Comparison of ENCODE assay signal across 1 cellular context in genomic region chr9:113056191-113057106, GRCh38.
TF ChIP-seq lines count a peak whose summit lies in the region.

Gene ZFP37 (minus strand): TSS chr9:113056724. CDS start chr9:113056688, 36 bp downstream.

TF ChIP-seq in HepG2, 621 proteins besides CTCF, POLR2A, EP300 and RAD21 (continued from another document and continues in another):
- TF ChIP-seq KMT2A (CRISPR knock-in tag; IDR thresholded peaks at IDR 0.05), result peak; percentile 75; the same call in 1 of the 2 replicates
- TF ChIP-seq STAG1 (CRISPR knock-in tag; IDR thresholded peaks at IDR 0.05), result no peak
- no peak for TF ChIP-seq MBD4 (IDR thresholded peaks at IDR 0.05; ENCODE audit: borderline replicate concordance, low read length)
- TF ChIP-seq HOXD1 (CRISPR knock-in tag; IDR thresholded peaks at IDR 0.05), result no peak
- peak; percentile 82 for TF ChIP-seq ZFY (CRISPR knock-in tag; IDR thresholded peaks at IDR 0.05)
- peak; percentile 92 for TF ChIP-seq CREM (IDR thresholded peaks at IDR 0.05)
- TF ChIP-seq CREM (CRISPR knock-in tag; IDR thresholded peaks at IDR 0.05), result no peak
- TF ChIP-seq ISX (CRISPR knock-in tag; conservative IDR thresholded peaks at IDR 0.05), result 0 out of 2 replicates have a peak, but pooled peaks have one; percentile 40
- TF ChIP-seq IRX3 (CRISPR knock-in tag; IDR thresholded peaks at IDR 0.05; ENCODE audit: borderline replicate concordance, low read depth), result no peak
- no peak for TF ChIP-seq GZF1 (CRISPR knock-in tag; IDR thresholded peaks at IDR 0.05)
- no peak for TF ChIP-seq NR2F6 (IDR thresholded peaks at IDR 0.05)
- peak; percentile 24; the same call in 1 of the 2 replicates for TF ChIP-seq NR2F6 (CRISPR knock-in tag; IDR thresholded peaks at IDR 0.05)
- TF ChIP-seq EEA1 (CRISPR knock-in tag; IDR thresholded peaks at IDR 0.05; ENCODE audit: borderline replicate concordance), result no peak
- no peak for TF ChIP-seq ZNF496 (CRISPR knock-in tag; IDR thresholded peaks at IDR 0.05; ENCODE audit: insufficient replicate concordance)
- no peak for TF ChIP-seq ZNF879 (CRISPR knock-in tag; IDR thresholded peaks at IDR 0.05)
- no peak for TF ChIP-seq ZNF318 (CRISPR knock-in tag; IDR thresholded peaks at IDR 0.05)
- no peak for TF ChIP-seq CHD2 (IDR thresholded peaks at IDR 0.05; ENCODE audit: low read depth, low read length)
- TF ChIP-seq AHR (CRISPR knock-in tag; IDR thresholded peaks at IDR 0.05), result no peak
- no peak; the same call in 1 of the 2 replicates for TF ChIP-seq KLF15 (CRISPR knock-in tag; IDR thresholded peaks at IDR 0.05; ENCODE audit: borderline replicate concordance)
- TF ChIP-seq ZNF142 (CRISPR knock-in tag; IDR thresholded peaks at IDR 0.05), result peak; percentile 55; the same call in 1 of the 2 replicates
- no peak for TF ChIP-seq ZSCAN12 (CRISPR knock-in tag; IDR thresholded peaks at IDR 0.05)
- no peak for TF ChIP-seq FOXM1 (CRISPR knock-in tag; IDR thresholded peaks at IDR 0.05)
- TF ChIP-seq PHF20 (CRISPR knock-in tag; IDR thresholded peaks at IDR 0.05), result peak; percentile 86
- TF ChIP-seq, protein P1, sequence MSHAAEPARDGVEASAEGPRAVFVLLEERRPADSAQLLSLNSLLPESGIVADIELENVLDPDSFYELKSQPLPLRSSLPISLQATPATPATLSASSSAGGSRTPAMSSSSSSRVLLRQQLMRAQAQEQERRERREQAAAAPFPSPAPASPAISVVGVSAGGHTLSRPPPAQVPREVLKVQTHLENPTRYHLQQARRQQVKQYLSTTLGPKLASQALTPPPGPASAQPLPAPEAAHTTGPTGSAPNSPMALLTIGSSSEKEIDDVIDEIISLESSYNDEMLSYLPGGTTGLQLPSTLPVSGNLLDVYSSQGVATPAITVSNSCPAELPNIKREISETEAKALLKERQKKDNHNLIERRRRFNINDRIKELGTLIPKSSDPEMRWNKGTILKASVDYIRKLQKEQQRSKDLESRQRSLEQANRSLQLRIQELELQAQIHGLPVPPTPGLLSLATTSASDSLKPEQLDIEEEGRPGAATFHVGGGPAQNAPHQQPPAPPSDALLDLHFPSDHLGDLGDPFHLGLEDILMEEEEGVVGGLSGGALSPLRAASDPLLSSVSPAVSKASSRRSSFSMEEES (CRISPR knock-in tag; IDR thresholded peaks at IDR 0.05), result no peak
- TF ChIP-seq, protein P2, sequence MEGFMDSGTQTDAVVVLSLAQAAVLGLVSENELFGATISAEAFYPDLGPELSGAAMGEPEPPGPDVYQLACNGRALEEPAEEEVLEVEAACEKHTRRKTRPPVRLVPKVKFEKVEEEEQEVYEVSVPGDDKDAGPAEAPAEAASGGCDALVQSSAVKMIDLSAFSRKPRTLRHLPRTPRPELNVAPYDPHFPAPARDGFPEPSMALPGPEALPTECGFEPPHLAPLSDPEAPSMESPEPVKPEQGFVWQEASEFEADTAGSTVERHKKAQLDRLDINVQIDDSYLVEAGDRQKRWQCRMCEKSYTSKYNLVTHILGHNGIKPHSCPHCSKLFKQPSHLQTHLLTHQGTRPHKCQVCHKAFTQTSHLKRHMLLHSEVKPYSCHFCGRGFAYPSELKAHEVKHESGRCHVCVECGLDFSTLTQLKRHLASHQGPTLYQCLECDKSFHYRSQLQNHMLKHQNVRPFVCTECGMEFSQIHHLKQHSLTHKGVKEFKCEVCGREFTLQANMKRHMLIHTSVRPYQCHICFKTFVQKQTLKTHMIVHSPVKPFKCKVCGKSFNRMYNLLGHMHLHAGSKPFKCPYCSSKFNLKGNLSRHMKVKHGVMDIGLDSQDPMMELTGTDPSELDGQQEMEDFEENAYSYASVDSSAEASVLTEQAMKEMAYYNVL (CRISPR knock-in tag; IDR thresholded peaks at IDR 0.05; ENCODE audit: borderline replicate concordance), result no peak; the same call in 1 of the 2 replicates
- no peak for TF ChIP-seq MAFK (conservative IDR thresholded peaks at IDR 0.05 in 1 of 2, IDR thresholded peaks at IDR 0.05 in 1 of 2; ENCODE audit: low read length in 2 of 2)
- TF ChIP-seq GABPB1 (CRISPR knock-in tag; IDR thresholded peaks at IDR 0.05), result peak; percentile 97
- peak; percentile 95 for TF ChIP-seq HOXA3 (CRISPR knock-in tag; IDR thresholded peaks at IDR 0.05)
- TF ChIP-seq ZNF704 (CRISPR knock-in tag; IDR thresholded peaks at IDR 0.05; ENCODE audit: borderline replicate concordance), result no peak
- TF ChIP-seq NR2C2 (CRISPR knock-in tag; IDR thresholded peaks at IDR 0.05; ENCODE audit: borderline replicate concordance), result peak; percentile 86
- TF ChIP-seq ZBTB7B (CRISPR knock-in tag; IDR thresholded peaks at IDR 0.05), result no peak; the same call in 1 of the 2 replicates
- TF ChIP-seq DPF2 (CRISPR knock-in tag; IDR thresholded peaks at IDR 0.05; ENCODE audit: borderline replicate concordance, low read depth), result no peak
- TF ChIP-seq, protein P3, sequence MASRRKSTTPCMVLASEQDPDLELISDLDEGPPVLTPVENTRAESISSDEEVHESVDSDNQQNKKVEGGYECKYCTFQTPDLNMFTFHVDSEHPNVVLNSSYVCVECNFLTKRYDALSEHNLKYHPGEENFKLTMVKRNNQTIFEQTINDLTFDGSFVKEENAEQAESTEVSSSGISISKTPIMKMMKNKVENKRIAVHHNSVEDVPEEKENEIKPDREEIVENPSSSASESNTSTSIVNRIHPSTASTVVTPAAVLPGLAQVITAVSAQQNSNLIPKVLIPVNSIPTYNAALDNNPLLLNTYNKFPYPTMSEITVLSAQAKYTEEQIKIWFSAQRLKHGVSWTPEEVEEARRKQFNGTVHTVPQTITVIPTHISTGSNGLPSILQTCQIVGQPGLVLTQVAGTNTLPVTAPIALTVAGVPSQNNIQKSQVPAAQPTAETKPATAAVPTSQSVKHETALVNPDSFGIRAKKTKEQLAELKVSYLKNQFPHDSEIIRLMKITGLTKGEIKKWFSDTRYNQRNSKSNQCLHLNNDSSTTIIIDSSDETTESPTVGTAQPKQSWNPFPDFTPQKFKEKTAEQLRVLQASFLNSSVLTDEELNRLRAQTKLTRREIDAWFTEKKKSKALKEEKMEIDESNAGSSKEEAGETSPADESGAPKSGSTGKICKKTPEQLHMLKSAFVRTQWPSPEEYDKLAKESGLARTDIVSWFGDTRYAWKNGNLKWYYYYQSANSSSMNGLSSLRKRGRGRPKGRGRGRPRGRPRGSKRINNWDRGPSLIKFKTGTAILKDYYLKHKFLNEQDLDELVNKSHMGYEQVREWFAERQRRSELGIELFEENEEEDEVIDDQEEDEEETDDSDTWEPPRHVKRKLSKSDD (CRISPR knock-in tag; IDR thresholded peaks at IDR 0.05; ENCODE audit: low read depth), result peak; percentile 92
- no peak for TF ChIP-seq ZNF33B (CRISPR knock-in tag; IDR thresholded peaks at IDR 0.05)
- no peak for TF ChIP-seq ZNF12 (CRISPR knock-in tag; IDR thresholded peaks at IDR 0.05)
- TF ChIP-seq NR1H2 (CRISPR knock-in tag; IDR thresholded peaks at IDR 0.05; ENCODE audit: borderline replicate concordance, low read depth), result no peak
- no peak for TF ChIP-seq MATR3 (CRISPR knock-in tag; IDR thresholded peaks at IDR 0.05)
- TF ChIP-seq ZBTB20 (CRISPR knock-in tag; IDR thresholded peaks at IDR 0.05; ENCODE audit: borderline replicate concordance, low read depth), result no peak
- TF ChIP-seq JUN (CRISPR knock-in tag; IDR thresholded peaks at IDR 0.05), result no peak
- no peak for TF ChIP-seq ADNP (CRISPR knock-in tag; IDR thresholded peaks at IDR 0.05)
- peak; percentile 72; the same call in 1 of the 2 replicates for TF ChIP-seq ZC3H13 (CRISPR knock-in tag; IDR thresholded peaks at IDR 0.05)
